8 cellular contexts compared by ENCODE assay signal in genomic region chr11:130314184-130314748, GRCh38. TPM values are rescaled to one million over a fixed set of nuclear protein-coding genes. Genes with fewer than 3 reads are reported as not detected.
A peak's percentile ranks its signal among the peaks of the same experiment; 100 is the strongest.
DNase-seq lines count a peak whose midpoint lies in the region; ATAC-seq lines count a peak whose summit lies in the region.

No MANE protein-coding gene starts in this region.

- peaks cover 44% of the 10 kb centered on the region for H3K4me1 Mint-ChIP-seq in activated CD4-positive, alpha-beta memory T cell treated with anti-CD3 and anti-CD28 coated beads, Interleukin-2, amount 10 ng/mL, durations not matched to agents 7 days and 5 days

- H3K79me2 ChIP-seq in mesendoderm (ENCODE audit: control insufficient read depth, insufficient read depth, low read length): peaks cover 28% of the 10 kb centered on the region

- H3K4me2 ChIP-seq in mesendoderm (ENCODE audit: low read length): peak overlapping the region; percentile 59

- no peak overlapping the region for H2BK15ac ChIP-seq in mesendoderm (replicated peaks; ENCODE audit: low read depth)

- H3K56ac ChIP-seq in mesendoderm (ENCODE audit: low read length): peak overlapping the region; percentile 86

- peaks cover 4% of the 10 kb centered on the region for H3K4me1 ChIP-seq in mesendoderm (ENCODE audit: control insufficient read depth, low read depth, low read length)

- no peak overlapping the region for H2AK5ac ChIP-seq in mesendoderm (ENCODE audit: low read length)

- H3K27me3 Mint-ChIP-seq in activated CD4-positive, alpha-beta memory T cell treated with anti-CD3 and anti-CD28 coated beads, Interleukin-2, amount 10 ng/mL, durations not matched to agents 7 days and 5 days: no peaks in the 10 kb centered on the region

- no peak overlapping the region for H4K5ac ChIP-seq in mesendoderm (ENCODE audit: low read length)

- H3K18ac ChIP-seq in mesendoderm (ENCODE audit: low read length): peak overlapping the region; percentile 99

- no peak overlapping the region for H2BK120ac ChIP-seq in mesendoderm (ENCODE audit: low read depth, low read length)

- H3K4ac ChIP-seq in mesendoderm (ENCODE audit: low read depth, low read length): peak overlapping the region; percentile 97

- H3K4me3 ChIP-seq in mesendoderm (ENCODE audit: low read length): peak overlapping the region; percentile 68

- peaks cover 7% of the 10 kb centered on the region for H3K36me3 Mint-ChIP-seq in activated CD4-positive, alpha-beta memory T cell treated with anti-CD3 and anti-CD28 coated beads, Interleukin-2, amount 10 ng/mL, durations not matched to agents 7 days and 5 days (ENCODE audit: low read depth)

- no peaks in the 10 kb centered on the region for H3K36me3 ChIP-seq in mesendoderm (ENCODE audit: control insufficient read depth, insufficient read depth, low read length)

- H3K9ac ChIP-seq in mesendoderm (ENCODE audit: low read length): peak overlapping the region; percentile 71

- no peak overlapping the region for H2BK5ac ChIP-seq in mesendoderm (ENCODE audit: low read length)

- H3K79me1 ChIP-seq in mesendoderm (ENCODE audit: low read length): no peaks in the 10 kb centered on the region

- no peak overlapping the region for H3K23ac ChIP-seq in mesendoderm (ENCODE audit: low read length)

- peak; percentile 61 for ATAC-seq in HG02759 (IDR thresholded peaks at IDR 0.05; ENCODE audit: unreplicated experiment)

- H3K27me3 ChIP-seq in mesendoderm (ENCODE audit: insufficient read depth, low read length, poor library complexity): no peaks in the 10 kb centered on the region

- POLR2A ChIA-PET in activated CD4-positive, alpha-beta memory T cell treated with anti-CD3 and anti-CD28 coated beads, Interleukin-2, amount 10 ng/mL, durations not matched to agents 7 days and 5 days (lab: Charles Lee): interaction anchor here (2.4 kb wide), 1 partner anchor 10 kb away, joined by 16 read pairs; no protein-coding TSS in a partner anchor

- no peaks in the 10 kb centered on the region for H3K9me3 Mint-ChIP-seq in activated CD4-positive, alpha-beta memory T cell treated with anti-CD3 and anti-CD28 coated beads, Interleukin-2, amount 10 ng/mL, durations not matched to agents 7 days and 5 days

- H3K27ac Mint-ChIP-seq in activated CD4-positive, alpha-beta memory T cell treated with anti-CD3 and anti-CD28 coated beads, Interleukin-2, amount 10 ng/mL, durations not matched to agents 7 days and 5 days: peak overlapping the region; percentile 91

- peak overlapping the region; percentile 97 for H3K4me3 Mint-ChIP-seq in activated CD4-positive, alpha-beta memory T cell treated with anti-CD3 and anti-CD28 coated beads, Interleukin-2, amount 10 ng/mL, durations not matched to agents 7 days and 5 days

- CTCF ChIA-PET in activated CD4-positive, alpha-beta memory T cell treated with anti-CD3 and anti-CD28 coated beads, Interleukin-2, amount 10 ng/mL, durations not matched to agents 7 days and 5 days (lab: Charles Lee): no interaction called here

- no CpG with 5 or more reads among the region's 68 CpGs for WGBS in mesendoderm (ENCODE audit: extremely low coverage, insufficient coverage, low lambda C conversion rate)

- H4K8ac ChIP-seq in mesendoderm (ENCODE audit: low read depth, low read length): no peak overlapping the region

- peak overlapping the region; percentile 71 for H3K27ac ChIP-seq in mesendoderm (ENCODE audit: low read depth, low read length)

- DNase-seq in NCI-H82 (lab: John Stamatoyannopoulos, UW) (peak; percentile 86), NCI-H82 treated with DMSO at 0.1 percent for 48 hours (lab: John Stamatoyannopoulos, UW; ENCODE audit: unreplicated experiment) (no peak), NCI-H2107 (lab: John Stamatoyannopoulos, UW) (peak; percentile 26), mesendoderm (no peak)
- peak; percentile 71 for DNase-seq in activated CD4-positive, alpha-beta memory T cell treated with anti-CD3 and anti-CD28 coated beads, Interleukin-2, amount 10 ng/mL, durations not matched to agents 7 days and 5 days
- peak; percentile 69 for DNase-seq in effector CD8-positive, alpha-beta T cell (lab: John Stamatoyannopoulos, UW)
- peak; percentile 22 for DNase-seq in stimulated activated CD8-positive, alpha-beta memory T cell treated with anti-CD3 and anti-CD28 coated beads, Interleukin-15, amount 100 ng/mL, for 1 hour (ENCODE audit: low read depth)

RNA-seq across cellular contexts. Expression of gene ZBTB44, which starts 0.5 kb away (rescaled TPM):
- 10 to 100 TPM; 51.2 to 51.7 TPM for total RNA-seq in activated CD4-positive, alpha-beta memory T cell treated with anti-CD3 and anti-CD28 coated beads, Interleukin-2, amount 10 ng/mL, durations not matched to agents 7 days and 5 days
- 27.3 TPM for polyA plus RNA-seq in mesendoderm (2013, experiment 1 of 2)
- polyA plus RNA-seq in mesendoderm (2013, experiment 2 of 2): 28.1 TPM

Comparison
In these comparisons a context has a peak if more than half of its experiments do, and no peak if none do; other contexts are left out.
1. DNase-seq: peak in NCI-H82 (single experiment), NCI-H2107 (single experiment), activated CD4-positive, alpha-beta memory T cell treated with anti-CD3 and anti-CD28 coated beads, Interleukin-2, amount 10 ng/mL, durations not matched to agents 7 days and 5 days (single experiment), effector CD8-positive, alpha-beta T cell (single experiment) and stimulated activated CD8-positive, alpha-beta memory T cell treated with anti-CD3 and anti-CD28 coated beads, Interleukin-15, amount 100 ng/mL, for 1 hour (single experiment); none in NCI-H82 treated with DMSO at 0.1 percent for 48 hours (single experiment) and mesendoderm (single experiment).